In the genomic region with DNA sequence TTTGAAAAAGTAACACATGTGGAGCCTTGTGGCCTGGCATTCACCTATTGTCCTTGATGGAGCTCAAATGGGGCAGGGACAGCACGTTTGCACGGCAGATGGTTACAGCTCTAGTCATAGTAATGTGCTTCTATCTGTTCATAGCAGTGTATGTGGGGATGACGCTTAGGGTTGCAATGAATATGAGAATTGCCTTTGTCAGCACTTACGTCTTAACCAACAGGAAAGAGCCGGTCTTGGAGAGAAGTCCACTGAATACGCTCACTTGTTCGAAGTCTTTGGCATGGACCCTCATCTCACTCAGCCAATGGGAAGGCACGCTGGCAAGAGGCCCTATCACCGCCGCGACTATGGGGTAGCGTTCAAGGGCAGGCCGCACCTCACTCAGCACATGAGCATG, we compare ENCODE assay signal across 35 cellular contexts. TPM values are rescaled to one million over a fixed set of nuclear protein-coding genes. Genes with fewer than 3 reads are reported as not detected.
"Had no signal": no experiment of that assay in that cellular context is flagged by ENCODE, and none has a peak within 500 bp of the region (broad histone marks: within the 10 kb centered on the region; RNA-seq: fewer than 3 reads in every experiment).

No MANE protein-coding gene starts in this region.

- H3K4me1 ChIP-seq: adrenal gland, body of pancreas, breast epithelium, Peyer's patch, SJSA1 had no signal

- FAIRE-seq: astrocyte, TTC549 had no signal

- H3K9ac ChIP-seq: SK-N-SH had no signal

- H3K4me3 ChIP-seq: adrenal gland, body of pancreas, Peyer's patch, SJSA1 had no signal

- DNase-seq: activated B cell treated with CpG ODN at 0.5 μM for 24 hours; activated CD4-positive, alpha-beta memory T cell treated with anti-CD3 and anti-CD28 coated beads for 36 hours; activated CD4-positive, alpha-beta T cell treated with anti-CD3 and anti-CD28 coated beads for 4 hours; activated CD4-positive, alpha-beta T cell treated with anti-CD3 and anti-CD28 coated beads, Interleukin-2, amount 50 U/mL, for 1 hour; activated CD4-positive, CD25-positive, alpha-beta regulatory T cell treated with anti-CD3 and anti-CD28 coated beads, Interleukin-2, amount 50 U/mL, for 72 hours; activated gamma-delta T cell; activated naive CD4-positive, alpha-beta T cell treated with Interleukin-2 at 50 U/mL for 16 hours; activated naive CD8-positive, alpha-beta T cell treated with anti-CD3 and anti-CD28 coated beads, Interleukin-2, amount 10 ng/mL, durations not matched to agents 7 days and 5 days; activated T-cell treated with anti-CD3 and anti-CD28 coated beads, Interleukin-2, amount 50 U/mL, for 1 hour; activated T-cell treated with anti-CD3 and anti-CD28 coated beads, Interleukin-2, amount 50 U/mL, for 72 hours; adrenal gland; body of pancreas; NCI-H1092 treated with DMSO at 0.1 percent for 48 hours; NCI-H1417; NCI-H146; NCI-H187; NCI-H2029 treated with DMSO at 0.1 percent for 48 hours; NCI-H2107; NCI-H2171; NCI-H510A; NCI-H526; NCI-H748 treated with DMSO at 0.1 percent for 48 hours; NK-92 treated with Interleukin-12 subunit alpha and Interleukin-12 subunit beta, amount 100 ng/mL, for 24 hours; PC-3; Peyer's patch; RPMI8226; SHP77 treated with DMSO at 0.1 percent for 48 hours; SK-N-SH had no signal

- H3K9me3 ChIP-seq: adrenal gland, SK-N-SH had no signal

- H3K4me2 ChIP-seq: SK-N-SH had no signal

- ATAC-seq: activated T-cell treated with anti-CD3 and anti-CD28 coated beads, Interleukin-2, amount 50 U/mL, for 72 hours; body of pancreas; PC-3 had no signal

- H3K27ac ChIP-seq: adrenal gland, body of pancreas, breast epithelium, Peyer's patch, SJSA1 had no signal

- H3K27me3 ChIP-seq: adrenal gland, body of pancreas, breast epithelium, Peyer's patch, SJSA1 had no signal

RNA-seq across cellular contexts. Expression of a gene that starts 18.9 kb away (rescaled TPM):
- total RNA-seq: activated B cell treated with CpG ODN at 0.5 μM for 24 hours; activated naive CD8-positive, alpha-beta T cell treated with anti-CD3 and anti-CD28 coated beads, Interleukin-2, amount 10 ng/mL, durations not matched to agents 7 days and 5 days; astrocyte; body of pancreas; cardiac septum; Peyer's patch had no signal
- polyA plus RNA-seq: SK-N-SH had no signal

RNA-seq across cellular contexts. Expression of a gene that starts 33.1 kb away (rescaled TPM):
- total RNA-seq: activated B cell treated with CpG ODN at 0.5 μM for 24 hours; activated CD4-positive, alpha-beta memory T cell treated with anti-CD3 and anti-CD28 coated beads for 36 hours; activated naive CD8-positive, alpha-beta T cell treated with anti-CD3 and anti-CD28 coated beads, Interleukin-2, amount 10 ng/mL, durations not matched to agents 7 days and 5 days; activated T-cell treated with anti-CD3 and anti-CD28 coated beads, Interleukin-2, amount 50 U/mL, for 72 hours; activated T-helper 2 cell treated with anti-CD3 and anti-CD28 coated beads, Interferon-gamma antibody, Interleukin-2, Interleukin-4, amounts not matched to agents 10 μg/mL and 5 μg/mL and 100 μg/mL, durations not matched to agents 14 hours and 24 hours and 36 hours; adrenal gland; astrocyte; body of pancreas; breast epithelium; cardiac septum; M059J; PC-3; Peyer's patch; SJSA1 had no signal
- polyA plus RNA-seq: adrenal gland, SK-N-SH had no signal

RNA-seq across cellular contexts. Expression of a gene that starts 44.3 kb away (rescaled TPM):
- total RNA-seq: activated B cell treated with CpG ODN at 0.5 μM for 24 hours; activated CD4-positive, alpha-beta memory T cell treated with anti-CD3 and anti-CD28 coated beads for 36 hours; activated naive CD8-positive, alpha-beta T cell treated with anti-CD3 and anti-CD28 coated beads, Interleukin-2, amount 10 ng/mL, durations not matched to agents 7 days and 5 days; activated T-cell treated with anti-CD3 and anti-CD28 coated beads, Interleukin-2, amount 50 U/mL, for 72 hours; activated T-helper 2 cell treated with anti-CD3 and anti-CD28 coated beads, Interferon-gamma antibody, Interleukin-2, Interleukin-4, amounts not matched to agents 10 μg/mL and 5 μg/mL and 100 μg/mL, durations not matched to agents 14 hours and 24 hours and 36 hours; adrenal gland; astrocyte; body of pancreas; breast epithelium; cardiac septum; M059J; PC-3; Peyer's patch; SJSA1 had no signal
- polyA plus RNA-seq: adrenal gland, SK-N-SH had no signal

RNA-seq across cellular contexts. Expression of a gene that starts 52.6 kb away (rescaled TPM):
- total RNA-seq: activated B cell treated with CpG ODN at 0.5 μM for 24 hours; activated CD4-positive, alpha-beta memory T cell treated with anti-CD3 and anti-CD28 coated beads for 36 hours; activated naive CD8-positive, alpha-beta T cell treated with anti-CD3 and anti-CD28 coated beads, Interleukin-2, amount 10 ng/mL, durations not matched to agents 7 days and 5 days; activated T-cell treated with anti-CD3 and anti-CD28 coated beads, Interleukin-2, amount 50 U/mL, for 72 hours; activated T-helper 2 cell treated with anti-CD3 and anti-CD28 coated beads, Interferon-gamma antibody, Interleukin-2, Interleukin-4, amounts not matched to agents 10 μg/mL and 5 μg/mL and 100 μg/mL, durations not matched to agents 14 hours and 24 hours and 36 hours; adrenal gland; astrocyte; body of pancreas; breast epithelium; cardiac septum; M059J; PC-3; Peyer's patch; SJSA1 had no signal
- polyA plus RNA-seq: adrenal gland, SK-N-SH had no signal
